ENCODE assay signal across 1 cellular context in genomic region chr3:72903004-72903403, GRCh38.
TF ChIP-seq lines count a peak whose summit lies in the region.

No MANE protein-coding gene starts in this region.

TF ChIP-seq in HepG2, 621 proteins besides CTCF, POLR2A, EP300 and RAD21 (continued from another document and continues in another):
- TF ChIP-seq ZBTB10 (CRISPR knock-in tag; IDR thresholded peaks at IDR 0.05; ENCODE audit: borderline replicate concordance) = no peak
- no peak for TF ChIP-seq SALL2 (CRISPR knock-in tag; IDR thresholded peaks at IDR 0.05)
- no peak for TF ChIP-seq ZFAT (CRISPR knock-in tag; conservative IDR thresholded peaks at IDR 0.05)
- no peak for TF ChIP-seq BORCS8-MEF2B (CRISPR knock-in tag; IDR thresholded peaks at IDR 0.05)
- no peak for TF ChIP-seq NRL (CRISPR knock-in tag; IDR thresholded peaks at IDR 0.05; ENCODE audit: borderline replicate concordance)
- TF ChIP-seq ZFP36L1 (CRISPR knock-in tag; IDR thresholded peaks at IDR 0.05) = peak; percentile 65; the same call in 1 of the 2 replicates
- no peak for TF ChIP-seq KAT2B (IDR thresholded peaks at IDR 0.05; ENCODE audit: borderline replicate concordance, low read depth, low read length)
- TF ChIP-seq, protein P1, sequence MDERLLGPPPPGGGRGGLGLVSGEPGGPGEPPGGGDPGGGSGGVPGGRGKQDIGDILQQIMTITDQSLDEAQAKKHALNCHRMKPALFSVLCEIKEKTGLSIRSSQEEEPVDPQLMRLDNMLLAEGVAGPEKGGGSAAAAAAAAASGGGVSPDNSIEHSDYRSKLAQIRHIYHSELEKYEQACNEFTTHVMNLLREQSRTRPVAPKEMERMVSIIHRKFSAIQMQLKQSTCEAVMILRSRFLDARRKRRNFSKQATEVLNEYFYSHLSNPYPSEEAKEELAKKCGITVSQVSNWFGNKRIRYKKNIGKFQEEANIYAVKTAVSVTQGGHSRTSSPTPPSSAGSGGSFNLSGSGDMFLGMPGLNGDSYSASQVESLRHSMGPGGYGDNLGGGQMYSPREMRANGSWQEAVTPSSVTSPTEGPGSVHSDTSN (CRISPR knock-in tag; IDR thresholded peaks at IDR 0.05) = no peak
- TF ChIP-seq SIX1 (CRISPR knock-in tag; IDR thresholded peaks at IDR 0.05; ENCODE audit: borderline replicate concordance) = no peak
- TF ChIP-seq PRPF4 (IDR thresholded peaks at IDR 0.05; ENCODE audit: low read depth, low read length, poor library complexity, severe bottlenecking) = no peak
- TF ChIP-seq LCORL (IDR thresholded peaks at IDR 0.05) = peak; percentile 18; the same call in 1 of the 2 replicates
- no peak for TF ChIP-seq LCORL (CRISPR knock-in tag; IDR thresholded peaks at IDR 0.05)
- 0 out of 2 replicates have a peak, but pooled peaks have one; percentile 52 for TF ChIP-seq KLF6 (CRISPR knock-in tag; IDR thresholded peaks at IDR 0.05)
- TF ChIP-seq, protein P2, sequence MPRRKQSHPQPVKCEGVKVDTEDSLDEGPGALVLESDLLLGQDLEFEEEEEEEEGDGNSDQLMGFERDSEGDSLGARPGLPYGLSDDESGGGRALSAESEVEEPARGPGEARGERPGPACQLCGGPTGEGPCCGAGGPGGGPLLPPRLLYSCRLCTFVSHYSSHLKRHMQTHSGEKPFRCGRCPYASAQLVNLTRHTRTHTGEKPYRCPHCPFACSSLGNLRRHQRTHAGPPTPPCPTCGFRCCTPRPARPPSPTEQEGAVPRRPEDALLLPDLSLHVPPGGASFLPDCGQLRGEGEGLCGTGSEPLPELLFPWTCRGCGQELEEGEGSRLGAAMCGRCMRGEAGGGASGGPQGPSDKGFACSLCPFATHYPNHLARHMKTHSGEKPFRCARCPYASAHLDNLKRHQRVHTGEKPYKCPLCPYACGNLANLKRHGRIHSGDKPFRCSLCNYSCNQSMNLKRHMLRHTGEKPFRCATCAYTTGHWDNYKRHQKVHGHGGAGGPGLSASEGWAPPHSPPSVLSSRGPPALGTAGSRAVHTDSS (CRISPR knock-in tag; conservative IDR thresholded peaks at IDR 0.05) = no peak
- no peak for TF ChIP-seq ZNF441 (CRISPR knock-in tag; IDR thresholded peaks at IDR 0.05; ENCODE audit: borderline replicate concordance)
- TF ChIP-seq, protein P3, sequence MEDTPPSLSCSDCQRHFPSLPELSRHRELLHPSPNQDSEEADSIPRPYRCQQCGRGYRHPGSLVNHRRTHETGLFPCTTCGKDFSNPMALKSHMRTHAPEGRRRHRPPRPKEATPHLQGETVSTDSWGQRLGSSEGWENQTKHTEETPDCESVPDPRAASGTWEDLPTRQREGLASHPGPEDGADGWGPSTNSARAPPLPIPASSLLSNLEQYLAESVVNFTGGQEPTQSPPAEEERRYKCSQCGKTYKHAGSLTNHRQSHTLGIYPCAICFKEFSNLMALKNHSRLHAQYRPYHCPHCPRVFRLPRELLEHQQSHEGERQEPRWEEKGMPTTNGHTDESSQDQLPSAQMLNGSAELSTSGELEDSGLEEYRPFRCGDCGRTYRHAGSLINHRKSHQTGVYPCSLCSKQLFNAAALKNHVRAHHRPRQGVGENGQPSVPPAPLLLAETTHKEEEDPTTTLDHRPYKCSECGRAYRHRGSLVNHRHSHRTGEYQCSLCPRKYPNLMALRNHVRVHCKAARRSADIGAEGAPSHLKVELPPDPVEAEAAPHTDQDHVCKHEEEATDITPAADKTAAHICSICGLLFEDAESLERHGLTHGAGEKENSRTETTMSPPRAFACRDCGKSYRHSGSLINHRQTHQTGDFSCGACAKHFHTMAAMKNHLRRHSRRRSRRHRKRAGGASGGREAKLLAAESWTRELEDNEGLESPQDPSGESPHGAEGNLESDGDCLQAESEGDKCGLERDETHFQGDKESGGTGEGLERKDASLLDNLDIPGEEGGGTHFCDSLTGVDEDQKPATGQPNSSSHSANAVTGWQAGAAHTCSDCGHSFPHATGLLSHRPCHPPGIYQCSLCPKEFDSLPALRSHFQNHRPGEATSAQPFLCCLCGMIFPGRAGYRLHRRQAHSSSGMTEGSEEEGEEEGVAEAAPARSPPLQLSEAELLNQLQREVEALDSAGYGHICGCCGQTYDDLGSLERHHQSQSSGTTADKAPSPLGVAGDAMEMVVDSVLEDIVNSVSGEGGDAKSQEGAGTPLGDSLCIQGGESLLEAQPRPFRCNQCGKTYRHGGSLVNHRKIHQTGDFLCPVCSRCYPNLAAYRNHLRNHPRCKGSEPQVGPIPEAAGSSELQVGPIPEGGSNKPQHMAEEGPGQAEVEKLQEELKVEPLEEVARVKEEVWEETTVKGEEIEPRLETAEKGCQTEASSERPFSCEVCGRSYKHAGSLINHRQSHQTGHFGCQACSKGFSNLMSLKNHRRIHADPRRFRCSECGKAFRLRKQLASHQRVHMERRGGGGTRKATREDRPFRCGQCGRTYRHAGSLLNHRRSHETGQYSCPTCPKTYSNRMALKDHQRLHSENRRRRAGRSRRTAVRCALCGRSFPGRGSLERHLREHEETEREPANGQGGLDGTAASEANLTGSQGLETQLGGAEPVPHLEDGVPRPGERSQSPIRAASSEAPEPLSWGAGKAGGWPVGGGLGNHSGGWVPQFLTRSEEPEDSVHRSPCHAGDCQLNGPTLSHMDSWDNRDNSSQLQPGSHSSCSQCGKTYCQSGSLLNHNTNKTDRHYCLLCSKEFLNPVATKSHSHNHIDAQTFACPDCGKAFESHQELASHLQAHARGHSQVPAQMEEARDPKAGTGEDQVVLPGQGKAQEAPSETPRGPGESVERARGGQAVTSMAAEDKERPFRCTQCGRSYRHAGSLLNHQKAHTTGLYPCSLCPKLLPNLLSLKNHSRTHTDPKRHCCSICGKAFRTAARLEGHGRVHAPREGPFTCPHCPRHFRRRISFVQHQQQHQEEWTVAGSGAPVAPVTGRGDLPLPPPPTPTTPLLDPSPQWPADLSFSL (CRISPR knock-in tag; IDR thresholded peaks at IDR 0.05) = no peak
- no peak for TF ChIP-seq DRAP1 (CRISPR knock-in tag; IDR thresholded peaks at IDR 0.05)
- TF ChIP-seq RFXANK (CRISPR knock-in tag; IDR thresholded peaks at IDR 0.05) = no peak
- TF ChIP-seq ZNF530 (CRISPR knock-in tag; IDR thresholded peaks at IDR 0.05; ENCODE audit: low read depth) = no peak
- TF ChIP-seq ZNF674 (CRISPR knock-in tag; IDR thresholded peaks at IDR 0.05; ENCODE audit: low read depth) = no peak
- TF ChIP-seq SAFB2 (CRISPR knock-in tag; IDR thresholded peaks at IDR 0.05; ENCODE audit: borderline replicate concordance, low read depth) = no peak
- no peak for TF ChIP-seq GMEB2 (CRISPR knock-in tag; IDR thresholded peaks at IDR 0.05; ENCODE audit: low read depth)
- no peak for TF ChIP-seq ZNF768 (CRISPR knock-in tag; IDR thresholded peaks at IDR 0.05)
- no peak for TF ChIP-seq SIN3B (IDR thresholded peaks at IDR 0.05; ENCODE audit: low read length)
- peak; percentile 87; the same call in 1 of the 2 replicates for TF ChIP-seq ZKSCAN8 (CRISPR knock-in tag; IDR thresholded peaks at IDR 0.05; ENCODE audit: borderline replicate concordance)
- TF ChIP-seq, protein P4, sequence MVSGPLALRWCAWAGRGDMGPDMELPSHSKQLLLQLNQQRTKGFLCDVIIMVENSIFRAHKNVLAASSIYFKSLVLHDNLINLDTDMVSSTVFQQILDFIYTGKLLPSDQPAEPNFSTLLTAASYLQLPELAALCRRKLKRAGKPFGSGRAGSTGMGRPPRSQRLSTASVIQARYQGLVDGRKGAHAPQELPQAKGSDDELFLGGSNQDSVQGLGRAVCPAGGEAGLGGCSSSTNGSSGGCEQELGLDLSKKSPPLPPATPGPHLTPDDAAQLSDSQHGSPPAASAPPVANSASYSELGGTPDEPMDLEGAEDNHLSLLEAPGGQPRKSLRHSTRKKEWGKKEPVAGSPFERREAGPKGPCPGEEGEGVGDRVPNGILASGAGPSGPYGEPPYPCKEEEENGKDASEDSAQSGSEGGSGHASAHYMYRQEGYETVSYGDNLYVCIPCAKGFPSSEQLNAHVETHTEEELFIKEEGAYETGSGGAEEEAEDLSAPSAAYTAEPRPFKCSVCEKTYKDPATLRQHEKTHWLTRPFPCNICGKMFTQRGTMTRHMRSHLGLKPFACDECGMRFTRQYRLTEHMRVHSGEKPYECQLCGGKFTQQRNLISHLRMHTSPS (CRISPR knock-in tag; IDR thresholded peaks at IDR 0.05; ENCODE audit: low read depth) = no peak
- TF ChIP-seq ONECUT2 (CRISPR knock-in tag; IDR thresholded peaks at IDR 0.05) = no peak
- TF ChIP-seq MTERF4 (CRISPR knock-in tag; IDR thresholded peaks at IDR 0.05) = no peak
- no peak for TF ChIP-seq ATAD3A (CRISPR knock-in tag; IDR thresholded peaks at IDR 0.05)
- TF ChIP-seq POLR2AphosphoS2 (IDR thresholded peaks at IDR 0.05; ENCODE audit: low read depth, low read length) = no peak
- TF ChIP-seq ZNF280D (CRISPR knock-in tag; IDR thresholded peaks at IDR 0.05) = no peak
- no peak for TF ChIP-seq ZNF577 (CRISPR knock-in tag; IDR thresholded peaks at IDR 0.05; ENCODE audit: borderline replicate concordance, low read depth)
- TF ChIP-seq ZFYVE20 (CRISPR knock-in tag; IDR thresholded peaks at IDR 0.05; ENCODE audit: borderline replicate concordance, low read depth) = no peak
- no peak for TF ChIP-seq ZNF670 (CRISPR knock-in tag; IDR thresholded peaks at IDR 0.05; ENCODE audit: borderline replicate concordance)
- TF ChIP-seq ZNF326 (CRISPR knock-in tag; IDR thresholded peaks at IDR 0.05; ENCODE audit: borderline replicate concordance) = no peak
- no peak for TF ChIP-seq ZNF564 (CRISPR knock-in tag; IDR thresholded peaks at IDR 0.05)
- peak; percentile 97 for TF ChIP-seq FOSL2 (CRISPR knock-in tag; IDR thresholded peaks at IDR 0.05)
